1 cellular context compared by ENCODE assay signal in the genomic region with DNA sequence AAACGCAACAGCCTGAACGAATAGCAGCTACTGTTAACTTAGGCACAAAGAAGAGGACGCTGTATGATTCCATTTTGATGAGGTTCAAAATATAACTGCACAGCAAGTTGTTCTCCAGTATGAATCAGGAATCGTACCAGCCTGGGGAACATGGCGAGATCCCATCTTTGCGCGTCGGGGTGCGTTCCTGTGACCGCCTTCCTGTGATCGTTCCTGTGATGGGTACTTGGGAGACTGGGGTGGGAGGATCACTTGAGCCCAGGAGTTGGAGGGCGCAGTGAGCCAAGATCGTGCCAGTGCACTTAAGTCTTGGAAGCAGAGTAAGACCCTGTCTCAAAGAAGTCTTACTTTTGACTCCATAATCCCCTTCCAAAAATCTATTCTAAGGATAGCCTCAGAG.
TF ChIP-seq lines count a peak whose summit lies in the region.

No MANE protein-coding gene starts in this region.

TF ChIP-seq in GM23338, 12 proteins besides CTCF, POLR2A, EP300 and RAD21 (continued from another document):
- TF ChIP-seq, protein P1, sequence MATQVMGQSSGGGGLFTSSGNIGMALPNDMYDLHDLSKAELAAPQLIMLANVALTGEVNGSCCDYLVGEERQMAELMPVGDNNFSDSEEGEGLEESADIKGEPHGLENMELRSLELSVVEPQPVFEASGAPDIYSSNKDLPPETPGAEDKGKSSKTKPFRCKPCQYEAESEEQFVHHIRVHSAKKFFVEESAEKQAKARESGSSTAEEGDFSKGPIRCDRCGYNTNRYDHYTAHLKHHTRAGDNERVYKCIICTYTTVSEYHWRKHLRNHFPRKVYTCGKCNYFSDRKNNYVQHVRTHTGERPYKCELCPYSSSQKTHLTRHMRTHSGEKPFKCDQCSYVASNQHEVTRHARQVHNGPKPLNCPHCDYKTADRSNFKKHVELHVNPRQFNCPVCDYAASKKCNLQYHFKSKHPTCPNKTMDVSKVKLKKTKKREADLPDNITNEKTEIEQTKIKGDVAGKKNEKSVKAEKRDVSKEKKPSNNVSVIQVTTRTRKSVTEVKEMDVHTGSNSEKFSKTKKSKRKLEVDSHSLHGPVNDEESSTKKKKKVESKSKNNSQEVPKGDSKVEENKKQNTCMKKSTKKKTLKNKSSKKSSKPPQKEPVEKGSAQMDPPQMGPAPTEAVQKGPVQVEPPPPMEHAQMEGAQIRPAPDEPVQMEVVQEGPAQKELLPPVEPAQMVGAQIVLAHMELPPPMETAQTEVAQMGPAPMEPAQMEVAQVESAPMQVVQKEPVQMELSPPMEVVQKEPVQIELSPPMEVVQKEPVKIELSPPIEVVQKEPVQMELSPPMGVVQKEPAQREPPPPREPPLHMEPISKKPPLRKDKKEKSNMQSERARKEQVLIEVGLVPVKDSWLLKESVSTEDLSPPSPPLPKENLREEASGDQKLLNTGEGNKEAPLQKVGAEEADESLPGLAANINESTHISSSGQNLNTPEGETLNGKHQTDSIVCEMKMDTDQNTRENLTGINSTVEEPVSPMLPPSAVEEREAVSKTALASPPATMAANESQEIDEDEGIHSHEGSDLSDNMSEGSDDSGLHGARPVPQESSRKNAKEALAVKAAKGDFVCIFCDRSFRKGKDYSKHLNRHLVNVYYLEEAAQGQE (IDR thresholded peaks at IDR 0.05; ENCODE audit: unreplicated experiment): no peak
- TF ChIP-seq NANOG (IDR thresholded peaks at IDR 0.05; ENCODE audit: borderline replicate concordance): no peak
- TF ChIP-seq STAT1 (IDR thresholded peaks at IDR 0.05; ENCODE audit: unreplicated experiment): no peak
- no peak for TF ChIP-seq ETS1 (IDR thresholded peaks at IDR 0.05)
- no peak for TF ChIP-seq EZH2phosphoT487 (IDR thresholded peaks at IDR 0.05; ENCODE audit: unreplicated experiment)
- no peak for TF ChIP-seq ZNF114 (CRISPR knock-in tag; IDR thresholded peaks at IDR 0.05)
- TF ChIP-seq EZH2 (IDR thresholded peaks at IDR 0.05; ENCODE audit: low read depth, unreplicated experiment): no peak
- TF ChIP-seq ZNF331 (CRISPR knock-in tag; IDR thresholded peaks at IDR 0.05; ENCODE audit: low read depth): no peak
